1 cellular context compared by ENCODE assay signal in the genomic region with DNA sequence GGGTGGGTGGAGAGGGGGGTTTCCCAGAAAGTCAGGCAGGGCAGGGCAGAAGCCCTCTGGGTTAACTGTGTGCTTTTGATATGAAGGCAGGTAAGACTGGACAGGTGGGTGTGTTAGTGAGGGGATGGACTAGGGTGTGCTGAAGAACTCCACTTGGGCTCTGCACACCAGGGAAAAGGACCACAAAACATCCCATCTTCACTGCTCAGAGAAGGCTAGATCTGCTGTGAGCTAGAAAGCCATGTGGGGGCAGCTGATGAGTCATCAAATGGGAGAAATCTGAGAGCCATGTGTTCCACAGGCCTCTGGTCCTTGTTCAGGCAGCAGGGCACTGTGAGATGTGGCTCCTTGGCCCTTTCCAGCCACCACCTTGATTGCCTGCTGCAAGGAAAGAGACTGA. TPM values are rescaled to one million over a fixed set of nuclear protein-coding genes. Genes with fewer than 3 reads are reported as not detected.
"Had no signal": no experiment of that assay in that cellular context is flagged by ENCODE, and none has a peak within 500 bp of the region (broad histone marks: within the 10 kb centered on the region; RNA-seq: fewer than 3 reads in every experiment).

No MANE protein-coding gene starts in this region.

RNA-seq across cellular contexts. Expression of a gene that starts 51.8 kb away (rescaled TPM):
- total RNA-seq: G401 had no signal
